Comparison of ENCODE assay signal across 7 cellular contexts in the genomic region with DNA sequence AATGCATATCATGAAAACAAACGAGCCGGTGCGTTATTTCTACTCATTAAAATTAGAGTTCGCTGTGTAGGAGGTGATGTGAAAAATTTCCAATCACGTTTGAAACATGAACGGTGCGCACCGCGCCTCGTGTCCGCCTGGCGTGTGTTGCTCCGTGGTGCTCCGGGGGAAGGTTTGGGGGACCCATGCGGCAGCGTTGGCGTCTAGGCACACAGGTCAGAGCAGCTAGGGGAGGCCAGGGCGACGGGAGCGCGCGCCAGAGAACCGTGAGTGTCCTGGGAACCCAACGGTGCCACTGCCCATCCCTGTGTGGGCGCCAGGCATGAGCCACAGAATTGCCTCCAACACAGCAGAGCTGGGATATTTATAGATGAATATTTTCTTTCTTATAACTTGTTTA.
"Had no signal": no experiment of that assay in that cellular context is flagged by ENCODE, and none has a peak within 500 bp of the region (broad histone marks: within the 10 kb centered on the region; RNA-seq: fewer than 3 reads in every experiment).

No MANE protein-coding gene starts in this region.

- H3K27ac ChIP-seq: HL-60, KMS-11 had no signal

- DNase-seq: IMR-90, KBM-7, KG1 had no signal

- ATAC-seq: HepG2, K562 had no signal

- H3K4me3 ChIP-seq: K562 had no signal
